Comparison of ENCODE assay signal across 8 cellular contexts in genomic region chr15:55319537-55320325, GRCh38. TPM values are rescaled to one million over a fixed set of nuclear protein-coding genes. Genes with fewer than 3 reads are reported as not detected.
DNase-seq lines count a peak whose midpoint lies in the region; ATAC-seq and TF ChIP-seq lines count a peak whose summit lies in the region.

No MANE protein-coding gene starts in this region.

- H3K4me3 ChIP-seq in BLaER1 treated with 17β-estradiol and CSF1 and Interleukin-3, amounts not matched to agents 10 nM and 100 nM: peak overlapping the region; percentile 68 to 85 (median 78)
- H3K4me3 ChIP-seq in MM.1S (ENCODE audit: low read length) (peak overlapping the region; percentile 74), body of pancreas (peak overlapping the region; percentile 75 to 86), lower leg skin (ENCODE audit: low read depth, poor library complexity, severe bottlenecking) (peak overlapping the region; percentile 71)

- no peaks in the 10 kb centered on the region for H3K27me3 Mint-ChIP-seq in type B pancreatic cell

- no peaks in the 10 kb centered on the region; a peak in 4 of 22 replicates for H4K20me1 ChIP-seq in BLaER1 treated with 17β-estradiol and CSF1 and Interleukin-3, amounts not matched to agents 10 nM and 100 nM
- H4K20me1 ChIP-seq in MM.1S (ENCODE audit: insufficient read depth, low read length): no peaks in the 10 kb centered on the region

- H3K36me3 Mint-ChIP-seq in type B pancreatic cell: peaks cover 7% of the 10 kb centered on the region

- H3K36me3 ChIP-seq in BLaER1 treated with 17β-estradiol and CSF1 and Interleukin-3, amounts not matched to agents 10 nM and 100 nM: peaks cover 7 to 25% (median 14%) of the 10 kb centered on the region in 11 experiments; a peak in 18 of 22 replicates
- H3K36me3 ChIP-seq in MM.1S (replicated peaks; ENCODE audit: insufficient read depth, low read length) (no peaks in the 10 kb centered on the region), body of pancreas (replicated peaks in 1 of 2; ENCODE audit: insufficient read depth in 1 of 2, low read depth in 2 of 2) (no peaks in the 10 kb centered on the region)

- H3F3A ChIP-seq in MM.1S (ENCODE audit: insufficient read depth, low read length): peaks cover 16% of the 10 kb centered on the region; the same call in 1 of the 2 replicates

- H3K27me3 ChIP-seq in BLaER1 treated with 17β-estradiol and CSF1 and Interleukin-3, amounts not matched to agents 10 nM and 100 nM: no peaks in the 10 kb centered on the region
- H3K27me3 ChIP-seq in MM.1S (replicated peaks; ENCODE audit: insufficient read depth, low read length): no peaks in the 10 kb centered on the region
- no peaks in the 10 kb centered on the region for H3K27me3 ChIP-seq in body of pancreas

- peak overlapping the region; percentile 72 to 94 (median 87) for H3K4me2 ChIP-seq in BLaER1 treated with 17β-estradiol and CSF1 and Interleukin-3, amounts not matched to agents 10 nM and 100 nM
- peak overlapping the region; percentile 80 for H3K4me2 ChIP-seq in MM.1S (ENCODE audit: low read depth, low read length)

- peaks cover 39% of the 10 kb centered on the region for H3K79me2 ChIP-seq in MM.1S (ENCODE audit: low read length)

- H3K4me1 Mint-ChIP-seq in type B pancreatic cell (ENCODE audit: unreplicated experiment): peaks cover 25% of the 10 kb centered on the region

- H3K4me3 Mint-ChIP-seq in type B pancreatic cell: peak overlapping the region; percentile 99

- no peaks in the 10 kb centered on the region for H3K9me3 ChIP-seq in BLaER1 treated with 17β-estradiol and CSF1 and Interleukin-3, amounts not matched to agents 10 nM and 100 nM (replicated peaks in 1 of 11)
- H3K9me3 ChIP-seq in MM.1S (replicated peaks; ENCODE audit: insufficient read depth, low read length): no peaks in the 10 kb centered on the region
- peaks cover 0 to 6% (median 0%) of the 10 kb centered on the region in 3 donors for H3K9me3 ChIP-seq in body of pancreas

- H3K9me3 Mint-ChIP-seq in type B pancreatic cell: peaks cover 4% of the 10 kb centered on the region

- intact Hi-C loops in body of pancreas (cut with DNase I): no loop called here
- intact Hi-C loops in lower leg skin (cut with DNase I; ENCODE audit: low total_unique reads): no loop called here

- H3K4me1 ChIP-seq in BLaER1 treated with 17β-estradiol and CSF1 and Interleukin-3, amounts not matched to agents 10 nM and 100 nM: peaks cover 24 to 65% (median 42%) of the 10 kb centered on the region in 10 experiments
- H3K4me1 ChIP-seq in MM.1S (ENCODE audit: low read length): peaks cover 3% of the 10 kb centered on the region; the same call in 1 of the 2 replicates
- H3K4me1 ChIP-seq in body of pancreas: peaks cover 22% of the 10 kb centered on the region

- 34 to 37% methylated on average over 5 of the region's 5 CpGs for WGBS in body of pancreas, 2 donors
- WGBS in lower leg skin, 2 donors: 39 to 42% methylated on average over 5 of the region's 5 CpGs

- peak overlapping the region; percentile 55 for H2AFZ ChIP-seq in MM.1S (ENCODE audit: low read length)

- DNase-seq in GM20000 (ENCODE audit: low spot score): peak; percentile 61
- peak; percentile 47 for DNase-seq in MM.1S
- DNase-seq in body of pancreas: peak; percentile 27 to 42 (median 32)
- no peak for DNase-seq in lower leg skin (ENCODE audit: low spot score in 2 of 2)
- DNase-seq in type B pancreatic cell (ENCODE audit: extremely low spot score, unreplicated experiment): no peak
- DNase-seq in NCI-H146 treated with DMSO at 0.1 percent for 48 hours (lab: John Stamatoyannopoulos, UW; ENCODE audit: unreplicated experiment): no peak
- DNase-seq in epidermal melanocyte (ENCODE audit: insufficient read length, low spot score): no peak

- TF ChIP-seq POLR2A in body of pancreas (IDR thresholded peaks at IDR 0.05): no peak
- TF ChIP-seq POLR2A in lower leg skin (IDR thresholded peaks at IDR 0.05): no peak

- no peaks in the 10 kb centered on the region for H3K9me2 ChIP-seq in MM.1S (replicated peaks; ENCODE audit: insufficient read depth, low read length)

- no peak for ATAC-seq in body of pancreas

- TF ChIP-seq CTCF in GM20000 (IDR thresholded peaks at IDR 0.05; ENCODE audit: extremely low read depth, missing control alignments) (no peak), MM.1S (IDR thresholded peaks at IDR 0.05; ENCODE audit: low read length) (no peak), body of pancreas (IDR thresholded peaks at IDR 0.05) (no peak), lower leg skin (IDR thresholded peaks at IDR 0.05) (no peak), type B pancreatic cell (conservative IDR thresholded peaks at IDR 0.05) (no peak)

- peak overlapping the region; percentile 94 to 99 (median 97) for H3K27ac ChIP-seq in BLaER1 treated with 17β-estradiol and CSF1 and Interleukin-3, amounts not matched to agents 10 nM and 100 nM
- peak overlapping the region; percentile 78; the same call in 1 of the 2 replicates for H3K27ac ChIP-seq in MM.1S (ENCODE audit: low read length)
- H3K27ac ChIP-seq in body of pancreas: peak overlapping the region in 3 of 4 donors; percentile 75 to 96 (median 84)

- H3K9ac ChIP-seq in BLaER1 treated with 17β-estradiol and CSF1 and Interleukin-3, amounts not matched to agents 10 nM and 100 nM: peak overlapping the region; percentile 88 to 99 (median 95)
- H3K9ac ChIP-seq in MM.1S (ENCODE audit: low read length): peak overlapping the region; percentile 83

- H3K27ac Mint-ChIP-seq in type B pancreatic cell: peak overlapping the region; percentile 39

RNA-seq across cellular contexts. Expression of gene PIGB, which starts 0.7 kb away (rescaled TPM):
- 10 to 100 TPM in 1 of 2 donors, 1 to 10 TPM in 1; 9.1 to 17.1 TPM for total RNA-seq in body of pancreas
- total RNA-seq in lower leg skin: 10 to 100 TPM in 2 of 4 donors, 1 to 10 TPM in 2; 5.1 to 14.8 (median 9.5) TPM
- 8.4 and 10.2 TPM in 2 replicates for total RNA-seq in type B pancreatic cell (ENCODE audit: low replicate concordance)

RNA-seq across cellular contexts. Expression of gene PIGBOS1, which starts 0.8 kb away (rescaled TPM):
- total RNA-seq in body of pancreas (10 to 100 TPM; 11.2 to 16.1 TPM), lower leg skin (10 to 100 TPM; 10.4 to 30.4 (median 12.0) TPM), type B pancreatic cell (ENCODE audit: low replicate concordance) (10.2 and 11.2 TPM in 2 replicates)

RNA-seq across cellular contexts. Expression of gene RAB27A, which starts 30.1 kb away (rescaled TPM):
- total RNA-seq in body of pancreas: 1 to 10 TPM; 9.6 to 9.9 TPM
- 10 to 100 TPM in 1 of 4 donors, 1 to 10 TPM in 3; 6.2 to 11.9 (median 7.5) TPM for total RNA-seq in lower leg skin
- 13.4 and 14.5 TPM in 2 replicates for total RNA-seq in type B pancreatic cell (ENCODE audit: low replicate concordance)

Comparison
In these comparisons a context has a peak if more than half of its experiments do, and no peak if none do; other contexts are left out.
1. DNase-seq: peak in GM20000 (single experiment), MM.1S (single experiment) and body of pancreas (4 of 4); none in lower leg skin (0 of 2), type B pancreatic cell (single experiment), NCI-H146 treated with DMSO at 0.1 percent for 48 hours (single experiment) and epidermal melanocyte (single experiment).
2. Peak in every context shown above with its lines, with median percentiles within 50 percentile points of each other: H3K27ac ChIP-seq and H3K4me3 ChIP-seq.